ENCODE assay signal across 1 cellular context in genomic region chrX:149497626-149498025, GRCh38.
TF ChIP-seq lines count a peak whose summit lies in the region.

No MANE protein-coding gene starts in this region.

TF ChIP-seq in GM23338, 12 proteins besides CTCF, POLR2A, EP300 and RAD21 (continued from another document):
- TF ChIP-seq ZNF462 (CRISPR knock-in tag; IDR thresholded peaks at IDR 0.05) (no peak), POLR2AphosphoS5 (IDR thresholded peaks at IDR 0.05; ENCODE audit: low read depth) (no peak), STAT1 (IDR thresholded peaks at IDR 0.05; ENCODE audit: unreplicated experiment) (no peak), JUNB (IDR thresholded peaks at IDR 0.05; ENCODE audit: unreplicated experiment) (no peak), ETS1 (IDR thresholded peaks at IDR 0.05) (no peak), ZNF114 (CRISPR knock-in tag; IDR thresholded peaks at IDR 0.05) (no peak), EZH2phosphoT487 (IDR thresholded peaks at IDR 0.05; ENCODE audit: unreplicated experiment) (no peak)
